ENCODE assay signal across 8 cellular contexts in genomic region chr2:28392297-28393114, GRCh38. TPM values are rescaled to one million over a fixed set of nuclear protein-coding genes. Genes with fewer than 3 reads are reported as not detected.
DNase-seq lines count a peak whose midpoint lies in the region; ATAC-seq, FAIRE-seq and TF ChIP-seq lines count a peak whose summit lies in the region.

FOSL2 (plus strand) TSS chr2:28392858; CDS start chr2:28393721, 863 bp downstream.

- peak within 1 kb of the TSS; percentile 91 for H3K27ac Mint-ChIP-seq in T-cell

- H3K27me3 ChIP-seq in heart left ventricle (no peaks in the 10 kb centered on the region), upper lobe of right lung (no peaks in the 10 kb centered on the region)

- H3K9me3 ChIP-seq in heart left ventricle (no peaks in the 10 kb centered on the region), upper lobe of right lung (no peaks in the 10 kb centered on the region)

- POLR2A ChIA-PET in T-cell (lab: Charles Lee): interaction anchor here (0.5 to 1.3 kb wide), 8 partner anchors 10 to 621 kb away, joined by 3 to 4 read pairs (median 3); partner anchors contain the start of genes BABAM2 (in 1 of the 2) and RBKS (in 1 of the 2)

- TF ChIP-seq CTCF in heart left ventricle (IDR thresholded peaks at IDR 0.05) (peak in 1 of 12 donors; percentile 12), upper lobe of right lung (IDR thresholded peaks at IDR 0.05) (no peak)

- TF ChIP-seq POLR2A in GM12891 (IDR thresholded peaks at IDR 0.05; ENCODE audit: low read depth, low read length) (peak; percentile 69), heart left ventricle (IDR thresholded peaks at IDR 0.05) (peak; percentile 84 to 99)

- H3K9me3 Mint-ChIP-seq in T-cell: no peaks in the 10 kb centered on the region

- no peaks in the 10 kb centered on the region for H3K36me3 Mint-ChIP-seq in T-cell

- H3K4me1 Mint-ChIP-seq in T-cell: peaks cover 14 to 27% (median 25%) of the 10 kb centered on the region in 3 donors

- intact Hi-C loops in heart left ventricle (cut with DNase I) (loop anchor here (1.0 to 10.0 kb wide), 24 partner anchors 35 to 685 kb away; partner anchors contain the start of genes BABAM2 (in 3 of the 10), MRPL33 (in 3 of the 10) and RBKS (in 3 of the 10)), posterior cingulate gyrus (cut with DNase I) (loop anchor here (10.0 kb wide), 2 partner anchors 158 to 438 kb away; no protein-coding TSS in a partner anchor), upper lobe of right lung (cut with DNase I) (no loop called here)

- H3K4me1 ChIP-seq in heart left ventricle (peaks cover 7 to 35% (median 24%) of the 10 kb centered on the region in 12 donors), upper lobe of right lung (peaks cover 7% of the 10 kb centered on the region)

- peak; percentile 86 for DNase-seq in GM12891 (ENCODE audit: insufficient read length, low spot score)
- peak; percentile 96 for DNase-seq in NCI-H1436 (lab: John Stamatoyannopoulos, UW)
- DNase-seq in T-cell: peak; percentile 86 to 96 (median 93)
- peak; percentile 97 to 98 (median 98) for DNase-seq in heart left ventricle
- peak; percentile 77 to 98 (median 86) for DNase-seq in posterior cingulate gyrus
- peak; percentile 98 for DNase-seq in upper lobe of right lung

- peak; percentile 93 for FAIRE-seq in GM12891 (lab: Jason Lieb, UNC)

- CTCF ChIA-PET in T-cell (lab: Charles Lee): interaction anchor here in 1 of 2 donors (1.7 kb wide), 1 partner anchor 18 kb away, joined by 4 read pairs; no protein-coding TSS in a partner anchor

- peak within 1 kb of the TSS; percentile 98 for H3K27ac ChIP-seq in adipose tissue (ENCODE audit: low read depth, low read length)
- peak within 1 kb of the TSS; percentile 94 to 100 (median 100) for H3K27ac ChIP-seq in heart left ventricle
- H3K27ac ChIP-seq in upper lobe of right lung: peak within 1 kb of the TSS; percentile 99

- no peaks in the 10 kb centered on the region for H3K27me3 Mint-ChIP-seq in T-cell

- peak within 1 kb of the TSS in 2 of 3 donors; percentile 80 to 85 for H3K4me3 Mint-ChIP-seq in T-cell

- peak; percentile 75 for ATAC-seq in HG02840 (IDR thresholded peaks at IDR 0.05; ENCODE audit: low FRiP score, unreplicated experiment)
- peak; percentile 76 to 85 (median 82) for ATAC-seq in T-cell (replicated peaks in 1 of 4)
- ATAC-seq in heart left ventricle: peak; percentile 66 to 85 (median 74)
- ATAC-seq in upper lobe of right lung: peak; percentile 86

- H3K36me3 ChIP-seq in heart left ventricle (peaks cover 0 to 3% (median 0%) of the 10 kb centered on the region in 9 donors), upper lobe of right lung (no peaks in the 10 kb centered on the region)

- peak within 1 kb of the TSS; percentile 82 to 100 (median 96) for H3K4me3 ChIP-seq in heart left ventricle
- peak within 1 kb of the TSS; percentile 95 for H3K4me3 ChIP-seq in upper lobe of right lung

- 0 to 1% (median 0%) methylated on average over 74 to 94 of the region's 94 CpGs for WGBS in adipose tissue, 3 donors
- WGBS in heart left ventricle, 4 donors: 0 to 1% (median 1%) methylated on average over 47 to 94 of the region's 94 CpGs

TF ChIP-seq in GM12891, 5 proteins besides CTCF, POLR2A, EP300 and RAD21:
- TF ChIP-seq TAF1 (IDR thresholded peaks at IDR 0.05; ENCODE audit: low read depth, low read length): peak; percentile 69
- TF ChIP-seq PAX5 (IDR thresholded peaks at IDR 0.05; ENCODE audit: insufficient read depth, low read length, severe bottlenecking): no peak
- TF ChIP-seq SPI1 (IDR thresholded peaks at IDR 0.05; ENCODE audit: low read depth, low read length): no peak
- no peak for TF ChIP-seq POU2F2 (IDR thresholded peaks at IDR 0.05; ENCODE audit: low read depth, low read length)
- TF ChIP-seq POLR2AphosphoS5 (IDR thresholded peaks at IDR 0.05; ENCODE audit: low read depth, low read length): 0 out of 2 replicates have a peak, but pooled peaks have one; percentile 23

RNA-seq across cellular contexts. Expression of gene FOSL2, which starts in this region (rescaled TPM):
- polyA plus RNA-seq in GM12891 (2012; ENCODE audit: low read depth, missing spikeins): 1.1 TPM
- total RNA-seq in T-cell: 100 to 1,000 TPM in 1 of 5 donors, 10 to 100 TPM in 3, 1 to 10 TPM in 1; 9.7 to 144 (median 18.5) TPM
- 100 to 1,000 TPM in 2 of 3 donors, 10 to 100 TPM in 1; 19.3 to 174 (median 113) TPM for polyA plus RNA-seq in adipose tissue
- total RNA-seq in heart left ventricle: 100 to 1,000 TPM in 2 of 9 donors, 10 to 100 TPM in 7; 26.2 to 144 (median 50.2) TPM
- 10 to 100 TPM; 15.2 to 66.2 TPM for polyA plus RNA-seq in heart left ventricle
- 123 TPM for total RNA-seq in upper lobe of right lung

Comparison
In these comparisons a context has a peak if more than half of its experiments do, and no peak if none do; other contexts are left out.
1. Peak in every context shown above with its lines: DNase-seq, ATAC-seq, H3K4me3 ChIP-seq and H3K27ac ChIP-seq.